In genomic region chr4:8192748-8193738, GRCh38 we compare ENCODE assay signal across 8 cellular contexts. TPM values are rescaled to one million over a fixed set of nuclear protein-coding genes. Genes with fewer than 3 reads are reported as not detected.
A peak's percentile ranks its signal among the peaks of the same experiment; 100 is the strongest.
DNase-seq lines count a peak whose midpoint lies in the region; ATAC-seq and TF ChIP-seq lines count a peak whose summit lies in the region.

No MANE protein-coding gene starts in this region.

- POLR2A ChIA-PET in activated CD8-positive, alpha-beta T cell treated with anti-CD3 and anti-CD28 coated beads, Interleukin-2, amount 10 ng/mL, durations not matched to agents 7 days and 5 days (lab: Charles Lee): no interaction called here
- POLR2A ChIA-PET in PC-9 (lab: Charles Lee; ENCODE audit: unreplicated experiment): no interaction called here

- DNase-seq in DMS79 treated with DMSO at 0.1 percent for 48 hours (lab: John Stamatoyannopoulos, UW) (peak; percentile 17), NCI-H2107 treated with DMSO at 0.1 percent for 48 hours (lab: John Stamatoyannopoulos, UW; ENCODE audit: unreplicated experiment) (peak; percentile 4), kidney glomerular epithelial cell (lab: John Stamatoyannopoulos, UW) (peak; percentile 35), PC-9 (no peak), cerebellar nuclear complex (lab: John Stamatoyannopoulos, UW) (no peak)
- peak; percentile 58 for DNase-seq in activated CD8-positive, alpha-beta T cell treated with anti-CD3 and anti-CD28 coated beads, Interleukin-2, amount 10 ng/mL, durations not matched to agents 7 days and 5 days

- no peaks in the 10 kb centered on the region for H3K9me3 ChIP-seq in PC-9 (ENCODE audit: insufficient read depth, low read depth)

- H3K9me2 ChIP-seq in PC-9 (ENCODE audit: insufficient read depth): no peaks in the 10 kb centered on the region

- H3K4me3 Mint-ChIP-seq in activated CD8-positive, alpha-beta T cell treated with anti-CD3 and anti-CD28 coated beads, Interleukin-2, amount 10 ng/mL, durations not matched to agents 7 days and 5 days: no peak overlapping the region

- intact Hi-C loops in PC-9 (cut with micrococcal nuclease; ENCODE audit: unreplicated experiment): no loop called here

- no TSS peak for BruUV-seq in PC-9 (replicated peaks; lab: Mats Ljungman, UMichigan)

- peaks cover 11% of the 10 kb centered on the region for H3K4me1 Mint-ChIP-seq in activated CD8-positive, alpha-beta T cell treated with anti-CD3 and anti-CD28 coated beads, Interleukin-2, amount 10 ng/mL, durations not matched to agents 7 days and 5 days (ENCODE audit: low read depth)

- no peaks in the 10 kb centered on the region for H3K9me3 Mint-ChIP-seq in activated CD8-positive, alpha-beta T cell treated with anti-CD3 and anti-CD28 coated beads, Interleukin-2, amount 10 ng/mL, durations not matched to agents 7 days and 5 days (ENCODE audit: insufficient read depth)

- no peaks in the 10 kb centered on the region for H3K36me3 ChIP-seq in PC-9 (ENCODE audit: low read depth)

- H3K4me2 ChIP-seq in PC-9: no peak overlapping the region

- CTCF ChIA-PET in activated CD8-positive, alpha-beta T cell treated with anti-CD3 and anti-CD28 coated beads, Interleukin-2, amount 10 ng/mL, durations not matched to agents 7 days and 5 days (lab: Charles Lee): interaction anchor here (0.7 to 2.4 kb wide), 4 partner anchors 16 to 49 kb away, joined by 3 to 18 read pairs (median 5); no protein-coding TSS in a partner anchor
- CTCF ChIA-PET in PC-9 (lab: Charles Lee): interaction anchor here (2.0 kb wide), 1 partner anchor 16 kb away, joined by 10 read pairs; no protein-coding TSS in a partner anchor

- peaks cover 42% of the 10 kb centered on the region for H3K4me1 ChIP-seq in PC-9 (replicated peaks; ENCODE audit: insufficient read depth)

- no peaks in the 10 kb centered on the region for H3K36me3 Mint-ChIP-seq in activated CD8-positive, alpha-beta T cell treated with anti-CD3 and anti-CD28 coated beads, Interleukin-2, amount 10 ng/mL, durations not matched to agents 7 days and 5 days (ENCODE audit: low read depth)

- TF ChIP-seq CTCF in PC-9 (conservative IDR thresholded peaks at IDR 0.05): no peak; the same call in 1 of the 2 replicates

- no peaks in the 10 kb centered on the region for H3K27me3 ChIP-seq in PC-9 (ENCODE audit: insufficient read depth, low read depth)

- H3F3A ChIP-seq in PC-9 (ENCODE audit: insufficient read depth, low read depth): no peaks in the 10 kb centered on the region; the same call in 1 of the 2 replicates

- H3K27ac Mint-ChIP-seq in activated CD8-positive, alpha-beta T cell treated with anti-CD3 and anti-CD28 coated beads, Interleukin-2, amount 10 ng/mL, durations not matched to agents 7 days and 5 days: peak overlapping the region; percentile 49

- no peaks in the 10 kb centered on the region for H3K79me2 ChIP-seq in PC-9 (ENCODE audit: low read depth)

- no peak overlapping the region for H2AFZ ChIP-seq in PC-9

- no peaks in the 10 kb centered on the region for H4K20me1 ChIP-seq in PC-9 (ENCODE audit: insufficient read depth)

- no peak overlapping the region for H3K4me3 ChIP-seq in PC-9

- H3K27me3 Mint-ChIP-seq in activated CD8-positive, alpha-beta T cell treated with anti-CD3 and anti-CD28 coated beads, Interleukin-2, amount 10 ng/mL, durations not matched to agents 7 days and 5 days (ENCODE audit: low read depth): peaks cover 2% of the 10 kb centered on the region

- ATAC-seq in GM19035 (IDR thresholded peaks at IDR 0.05; ENCODE audit: unreplicated experiment) (peak; percentile 87), HG03066 (IDR thresholded peaks at IDR 0.05; ENCODE audit: low read depth, unreplicated experiment) (peak; percentile 76)
- peak; percentile 72 for ATAC-seq in activated CD8-positive, alpha-beta T cell treated with anti-CD3 and anti-CD28 coated beads, Interleukin-2, amount 10 ng/mL, durations not matched to agents 7 days and 5 days

- no peak overlapping the region for H3K27ac ChIP-seq in PC-9

RNA-seq across cellular contexts. Expression of gene SH3TC1, which starts 6.0 kb away (rescaled TPM):
- total RNA-seq in activated CD8-positive, alpha-beta T cell treated with anti-CD3 and anti-CD28 coated beads, Interleukin-2, amount 10 ng/mL, durations not matched to agents 7 days and 5 days: 1 to 10 TPM; 6.3 to 7.3 TPM
- 5.2 and 11.2 TPM in 2 replicates for total RNA-seq in PC-9 (2021)

RNA-seq across cellular contexts. Expression of gene ABLIM2, which starts 34.4 kb away (rescaled TPM):
- under 1 TPM; 0.42 to 0.55 TPM for total RNA-seq in activated CD8-positive, alpha-beta T cell treated with anti-CD3 and anti-CD28 coated beads, Interleukin-2, amount 10 ng/mL, durations not matched to agents 7 days and 5 days
- 1.6 and 6.2 TPM in 2 replicates for total RNA-seq in PC-9 (2021)

Comparison
In these comparisons a context has a peak if more than half of its experiments do, and no peak if none do; other contexts are left out.
1. DNase-seq: peak in DMS79 treated with DMSO at 0.1 percent for 48 hours (single experiment), NCI-H2107 treated with DMSO at 0.1 percent for 48 hours (single experiment), activated CD8-positive, alpha-beta T cell treated with anti-CD3 and anti-CD28 coated beads, Interleukin-2, amount 10 ng/mL, durations not matched to agents 7 days and 5 days (single experiment) and kidney glomerular epithelial cell (single experiment); none in PC-9 (0 of 2) and cerebellar nuclear complex (0 of 2).
2. Peak in every context shown above with its lines, with median percentiles within 50 percentile points of each other: ATAC-seq.